In genomic region chr7:101941481-101942383, GRCh38 we compare ENCODE assay signal across 8 cellular contexts.
DNase-seq lines count a peak whose midpoint lies in the region; ATAC-seq and TF ChIP-seq lines count a peak whose summit lies in the region.

No MANE protein-coding gene starts in this region.

- intact Hi-C loops in activated CD8-positive, alpha-beta T cell treated with anti-CD3 and anti-CD28 coated beads for 36 hours (cut with micrococcal nuclease): no loop called here
- intact Hi-C loops in vagina (cut with DNase I): no loop called here

- no peak overlapping the region for H3K4me3 Mint-ChIP-seq in activated CD8-positive, alpha-beta T cell treated with anti-CD3 and anti-CD28 coated beads, Interleukin-2, amount 10 ng/mL, durations not matched to agents 7 days and 5 days
- no peak overlapping the region for H3K4me3 Mint-ChIP-seq in activated CD8-positive, alpha-beta T cell treated with anti-CD3 and anti-CD28 coated beads for 36 hours

- POLR2A ChIA-PET in activated CD8-positive, alpha-beta T cell treated with anti-CD3 and anti-CD28 coated beads, Interleukin-2, amount 10 ng/mL, durations not matched to agents 7 days and 5 days (lab: Charles Lee): no interaction called here
- POLR2A ChIA-PET in activated CD8-positive, alpha-beta T cell treated with anti-CD3 and anti-CD28 coated beads for 36 hours (lab: Charles Lee): interaction anchor here (0.6 kb wide), 1 partner anchor 13 kb away, joined by 3 read pairs; no protein-coding TSS in a partner anchor

- TF ChIP-seq CTCF in activated CD8-positive, alpha-beta T cell treated with anti-CD3 and anti-CD28 coated beads for 36 hours (IDR thresholded peaks at IDR 0.05): no peak
- TF ChIP-seq CTCF in cardiac fibroblast (IDR thresholded peaks at IDR 0.05; ENCODE audit: low read depth, low read length) (no peak), liver (IDR thresholded peaks at IDR 0.05; ENCODE audit: low read depth, low read length, missing input control) (no peak), vagina (IDR thresholded peaks at IDR 0.05) (peak in 1 of 3 experiments; percentile 12)

- CTCF ChIA-PET in activated CD8-positive, alpha-beta T cell treated with anti-CD3 and anti-CD28 coated beads, Interleukin-2, amount 10 ng/mL, durations not matched to agents 7 days and 5 days (lab: Charles Lee): no interaction called here
- CTCF ChIA-PET in activated CD8-positive, alpha-beta T cell treated with anti-CD3 and anti-CD28 coated beads for 36 hours (lab: Charles Lee): no interaction called here

- 37% methylated on average over 12 of the region's 12 CpGs for WGBS in liver

- no peaks in the 10 kb centered on the region for H3K4me1 Mint-ChIP-seq in activated CD8-positive, alpha-beta T cell treated with anti-CD3 and anti-CD28 coated beads, Interleukin-2, amount 10 ng/mL, durations not matched to agents 7 days and 5 days (ENCODE audit: low read depth)
- H3K4me1 Mint-ChIP-seq in activated CD8-positive, alpha-beta T cell treated with anti-CD3 and anti-CD28 coated beads for 36 hours (ENCODE audit: low read depth): peaks cover 6% of the 10 kb centered on the region

- H3K27ac ChIP-seq in liver (ENCODE audit: low read depth in 1 of 2, low read length in 2 of 2) (peak overlapping the region; percentile 70 to 75), vagina (peak overlapping the region; percentile 73)

- no peaks in the 10 kb centered on the region for H3K36me3 ChIP-seq in liver (ENCODE audit: control insufficient read depth in 4 of 4, insufficient read depth in 3 of 4, low read depth in 1 of 4, low read length in 3 of 4)
- H3K36me3 ChIP-seq in vagina: no peaks in the 10 kb centered on the region

- no peaks in the 10 kb centered on the region for H3K9me3 Mint-ChIP-seq in activated CD8-positive, alpha-beta T cell treated with anti-CD3 and anti-CD28 coated beads, Interleukin-2, amount 10 ng/mL, durations not matched to agents 7 days and 5 days (ENCODE audit: insufficient read depth)
- no peaks in the 10 kb centered on the region for H3K9me3 Mint-ChIP-seq in activated CD8-positive, alpha-beta T cell treated with anti-CD3 and anti-CD28 coated beads for 36 hours

- DNase-seq in activated CD8-positive, alpha-beta T cell treated with anti-CD3 and anti-CD28 coated beads, Interleukin-2, amount 10 ng/mL, durations not matched to agents 7 days and 5 days: no peak
- no peak for DNase-seq in activated CD8-positive, alpha-beta T cell treated with anti-CD3 and anti-CD28 coated beads for 36 hours
- peak; percentile 74 to 80 for DNase-seq in cardiac fibroblast (ENCODE audit: low read depth in 2 of 2)
- no peak for DNase-seq in vagina (ENCODE audit: extremely low spot score in 2 of 2)
- no peak for DNase-seq in cortex of kidney (lab: John Stamatoyannopoulos, UW)
- DNase-seq in islet precursor cell: no peak
- no peak for DNase-seq in iPS-NIHi7 (ENCODE audit: extremely low spot score)

- no peak for TF ChIP-seq POLR2A in vagina (IDR thresholded peaks at IDR 0.05)

- H3K27ac Mint-ChIP-seq in activated CD8-positive, alpha-beta T cell treated with anti-CD3 and anti-CD28 coated beads, Interleukin-2, amount 10 ng/mL, durations not matched to agents 7 days and 5 days: peak overlapping the region; percentile 24
- no peak overlapping the region for H3K27ac Mint-ChIP-seq in activated CD8-positive, alpha-beta T cell treated with anti-CD3 and anti-CD28 coated beads for 36 hours

- no peaks in the 10 kb centered on the region for H3K27me3 Mint-ChIP-seq in activated CD8-positive, alpha-beta T cell treated with anti-CD3 and anti-CD28 coated beads, Interleukin-2, amount 10 ng/mL, durations not matched to agents 7 days and 5 days (ENCODE audit: low read depth)
- no peaks in the 10 kb centered on the region for H3K27me3 Mint-ChIP-seq in activated CD8-positive, alpha-beta T cell treated with anti-CD3 and anti-CD28 coated beads for 36 hours

- ATAC-seq in activated CD8-positive, alpha-beta T cell treated with anti-CD3 and anti-CD28 coated beads, Interleukin-2, amount 10 ng/mL, durations not matched to agents 7 days and 5 days: no peak
- ATAC-seq in activated CD8-positive, alpha-beta T cell treated with anti-CD3 and anti-CD28 coated beads for 36 hours: no peak

- no peaks in the 10 kb centered on the region for H3K9me3 ChIP-seq in liver (ENCODE audit: control insufficient read depth in 4 of 4, low read length in 3 of 4)
- H3K9me3 ChIP-seq in vagina: no peaks in the 10 kb centered on the region

- H3K27me3 ChIP-seq in liver (ENCODE audit: control insufficient read depth in 4 of 4, insufficient read depth in 4 of 4, low read length in 3 of 4): no peaks in the 10 kb centered on the region
- H3K27me3 ChIP-seq in vagina: no peaks in the 10 kb centered on the region

- H3K36me3 Mint-ChIP-seq in activated CD8-positive, alpha-beta T cell treated with anti-CD3 and anti-CD28 coated beads, Interleukin-2, amount 10 ng/mL, durations not matched to agents 7 days and 5 days (ENCODE audit: low read depth): no peaks in the 10 kb centered on the region
- H3K36me3 Mint-ChIP-seq in activated CD8-positive, alpha-beta T cell treated with anti-CD3 and anti-CD28 coated beads for 36 hours (ENCODE audit: low read depth): no peaks in the 10 kb centered on the region

- TF ChIP-seq RAD21 in liver (IDR thresholded peaks at IDR 0.05): peak; percentile 53 to 56

- peaks cover 11 to 36% (median 24%) of the 10 kb centered on the region in 4 donors for H3K4me1 ChIP-seq in liver (ENCODE audit: control insufficient read depth in 4 of 4, insufficient read depth in 4 of 4, low read length in 3 of 4)
- H3K4me1 ChIP-seq in vagina: peaks cover 58% of the 10 kb centered on the region

- H3K4me3 ChIP-seq in cardiac fibroblast (replicated peaks in 1 of 2; ENCODE audit: low read depth in 2 of 2, low read length in 2 of 2) (no peak overlapping the region), liver (ENCODE audit: low read depth in 1 of 3, low read length in 3 of 3) (no peak overlapping the region), vagina (no peak overlapping the region)

- H3K9ac ChIP-seq in liver (ENCODE audit: low read depth in 1 of 2, low read length in 2 of 2): peak overlapping the region; percentile 34 to 43

TF ChIP-seq in liver, 16 proteins besides CTCF, POLR2A, EP300 and RAD21 (continues in another document):
- no peak for TF ChIP-seq FOXA2 (IDR thresholded peaks at IDR 0.05)
- TF ChIP-seq RXRA (IDR thresholded peaks at IDR 0.05): peak; percentile 26 to 66
- TF ChIP-seq HNF4A (conservative IDR thresholded peaks at IDR 0.05): peak; percentile 43 to 59
- TF ChIP-seq TAF1 (conservative IDR thresholded peaks at IDR 0.05): no peak
- no peak for TF ChIP-seq MAX (IDR thresholded peaks at IDR 0.05)
- no peak for TF ChIP-seq HNF4G (IDR thresholded peaks at IDR 0.05)
- TF ChIP-seq ZBTB33 (IDR thresholded peaks at IDR 0.05): peak; percentile 25
- peak; percentile 50 for TF ChIP-seq YY1 (IDR thresholded peaks at IDR 0.05)
- no peak for TF ChIP-seq NR2F2 (IDR thresholded peaks at IDR 0.05)
- no peak for TF ChIP-seq GABPA (IDR thresholded peaks at IDR 0.05 in 1 of 2, conservative IDR thresholded peaks at IDR 0.05 in 1 of 2)
- TF ChIP-seq SP1 (IDR thresholded peaks at IDR 0.05): peak; percentile 67
- TF ChIP-seq REST (IDR thresholded peaks at IDR 0.05): no peak
- TF ChIP-seq EGR1 (IDR thresholded peaks at IDR 0.05; ENCODE audit: low read depth in 2 of 2): peak in 1 of 2 donors; percentile 32
- no peak for TF ChIP-seq ATF3 (IDR thresholded peaks at IDR 0.05)

Comparison
In these comparisons a context has a peak if more than half of its experiments do, and no peak if none do; other contexts are left out.
1. DNase-seq: peak in cardiac fibroblast (2 of 2); none in activated CD8-positive, alpha-beta T cell treated with anti-CD3 and anti-CD28 coated beads, Interleukin-2, amount 10 ng/mL, durations not matched to agents 7 days and 5 days (single experiment), activated CD8-positive, alpha-beta T cell treated with anti-CD3 and anti-CD28 coated beads for 36 hours (single experiment), vagina (0 of 2), cortex of kidney (single experiment), islet precursor cell (single experiment) and iPS-NIHi7 (single experiment).